In the genomic region with DNA sequence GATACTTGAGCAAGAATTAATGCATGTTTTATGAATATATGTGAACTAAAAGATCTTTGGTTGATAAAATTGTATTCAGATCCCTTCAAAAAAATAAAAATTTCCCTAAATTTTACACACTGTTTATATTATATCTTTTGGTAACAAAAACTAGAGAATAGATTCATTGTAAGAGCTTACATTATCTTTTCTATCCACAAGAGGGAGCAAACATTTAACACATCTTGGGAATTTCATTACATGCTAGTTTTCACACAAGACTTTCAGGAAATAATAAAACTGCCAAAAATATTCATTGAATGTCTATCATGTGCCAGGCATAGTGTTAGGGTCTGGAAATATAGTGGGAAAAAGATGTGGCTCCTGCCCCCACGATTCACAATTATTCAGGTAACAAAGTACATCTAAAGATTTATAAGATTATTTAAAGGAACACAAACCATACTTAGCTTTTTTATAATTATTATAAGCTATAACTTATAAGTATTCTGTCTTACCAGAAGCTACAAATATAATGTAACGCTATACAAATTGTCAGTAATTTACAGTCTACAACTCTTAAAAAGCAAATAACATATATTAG, we compare ENCODE assay signal across 8 cellular contexts. TPM values are rescaled to one million over a fixed set of nuclear protein-coding genes. Genes with fewer than 3 reads are reported as not detected.
DNase-seq lines count a peak whose midpoint lies in the region; ATAC-seq and TF ChIP-seq lines count a peak whose summit lies in the region.

No MANE protein-coding gene starts in this region.

- no peaks in the 10 kb centered on the region for H3K27me3 ChIP-seq in heart right ventricle
- H3K27me3 ChIP-seq in naive thymus-derived CD4-positive, alpha-beta T cell (ENCODE audit: control insufficient read depth in 2 of 2, insufficient read depth in 2 of 2, low read length in 2 of 2) = no peaks in the 10 kb centered on the region

- peaks cover 0 to 7% (median 0%) of the 10 kb centered on the region in 9 donors for H3K36me3 ChIP-seq in heart right ventricle
- no peaks in the 10 kb centered on the region for H3K36me3 ChIP-seq in naive thymus-derived CD4-positive, alpha-beta T cell (ENCODE audit: control insufficient read depth in 2 of 3, insufficient read depth in 3 of 3, low read length in 3 of 3)

- no peak overlapping the region for H3K4me3 Mint-ChIP-seq in naive thymus-derived CD4-positive, alpha-beta T cell

- no peak overlapping the region for H3K27ac ChIP-seq in heart right ventricle
- H3K27ac ChIP-seq in naive thymus-derived CD4-positive, alpha-beta T cell (ENCODE audit: low read depth, low read length) = no peak overlapping the region

- ATAC-seq in heart right ventricle (no peak), Right ventricle myocardium inferior (no peak), HG03196 (IDR thresholded peaks at IDR 0.05; ENCODE audit: unreplicated experiment) (no peak)
- ATAC-seq in naive thymus-derived CD4-positive, alpha-beta T cell = no peak
- ATAC-seq in stimulated activated naive CD8-positive, alpha-beta T cell treated with anti-CD3 and anti-CD28 coated beads, Interleukin-15, Interleukin-2, amounts not matched to agents 100 U/mL and 50 U/mL, for 24 hours = no peak

- DNase-seq in heart right ventricle (no peak), Right ventricle myocardium inferior (ENCODE audit: missing footprints) (no peak), NCI-H446 (lab: John Stamatoyannopoulos, UW) (peak; percentile 18 to 60), dedifferentiated amniotic fluid mesenchymal stem cell (ENCODE audit: extremely low spot score) (peak; percentile 49), GM13976 (ENCODE audit: low spot score) (no peak)
- DNase-seq in naive thymus-derived CD4-positive, alpha-beta T cell = peak in 6 of 9 donors; percentile 1 to 41 (median 28)
- no peak for DNase-seq in stimulated activated naive CD8-positive, alpha-beta T cell treated with anti-CD3 and anti-CD28 coated beads, Interleukin-15, Interleukin-2, amounts not matched to agents 100 U/mL and 50 U/mL, for 24 hours

- CTCF ChIA-PET in naive thymus-derived CD4-positive, alpha-beta T cell (lab: Charles Lee) = interaction anchor here (0.7 to 1.9 kb wide), 18 partner anchors 10 to 367 kb away, joined by 3 to 14 read pairs (median 5); a partner anchor contains a TSS

- no peak overlapping the region for H3K27ac Mint-ChIP-seq in naive thymus-derived CD4-positive, alpha-beta T cell

- in situ Hi-C loops in GM13976 (cut with MboI; ENCODE audit: low sequenced_read_pairs, unreplicated experiment) = no loop called here

- intact Hi-C loops in heart right ventricle (cut with DNase I) (loop anchor here in 7 of 10 donors (5.0 to 10.0 kb wide), 8 partner anchors 108 to 265 kb away; no protein-coding TSS in a partner anchor), Right ventricle myocardium inferior (cut with DNase I) (no loop called here)
- intact Hi-C loops in naive thymus-derived CD4-positive, alpha-beta T cell (cut with micrococcal nuclease) = loop anchor here (1.0 to 10.0 kb wide), 9 partner anchors 31 to 260 kb away; a partner anchor contains a TSS

- peaks cover 0 to 19% (median 9%) of the 10 kb centered on the region in 9 donors for H3K4me1 ChIP-seq in heart right ventricle
- H3K4me1 ChIP-seq in naive thymus-derived CD4-positive, alpha-beta T cell (ENCODE audit: control insufficient read depth in 2 of 2, insufficient read depth in 2 of 2, low read length in 2 of 2) = no peaks in the 10 kb centered on the region

- H3K27me3 Mint-ChIP-seq in naive thymus-derived CD4-positive, alpha-beta T cell = no peaks in the 10 kb centered on the region

- H3K4me1 Mint-ChIP-seq in naive thymus-derived CD4-positive, alpha-beta T cell = peaks cover 13 to 43% (median 40%) of the 10 kb centered on the region in 7 donors

- H3K9me3 ChIP-seq in heart right ventricle = peaks cover 0 to 8% (median 0%) of the 10 kb centered on the region in 11 donors
- H3K9me3 ChIP-seq in naive thymus-derived CD4-positive, alpha-beta T cell (ENCODE audit: control insufficient read depth in 2 of 3, low read length in 3 of 3) = no peaks in the 10 kb centered on the region

- POLR2A ChIA-PET in naive thymus-derived CD4-positive, alpha-beta T cell (lab: Charles Lee) = interaction anchor here (0.5 to 1.5 kb wide), 4 partner anchors 14 to 259 kb away, joined by 3 to 5 read pairs (median 4); a partner anchor contains a TSS

- peaks cover 0 to 2% (median 0%) of the 10 kb centered on the region in 11 donors for H3K9me3 Mint-ChIP-seq in naive thymus-derived CD4-positive, alpha-beta T cell

- 50 to 53% methylated on average over 2 of the region's 2 CpGs for WGBS in heart right ventricle, 2 donors

- TF ChIP-seq CTCF in heart right ventricle (IDR thresholded peaks at IDR 0.05) = peak; percentile 13 to 77 (median 59)
- TF ChIP-seq CTCF in GM13976 (IDR thresholded peaks at IDR 0.05; ENCODE audit: borderline replicate concordance, control extremely low read depth, extremely low read depth, insufficient read depth, missing control alignments) = no peak

- H3K4me3 ChIP-seq in heart right ventricle = no peak overlapping the region
- no peak overlapping the region for H3K4me3 ChIP-seq in naive thymus-derived CD4-positive, alpha-beta T cell (ENCODE audit: low read length)

- peaks cover 0 to 24% (median 18%) of the 10 kb centered on the region in 5 donors for H3K36me3 Mint-ChIP-seq in naive thymus-derived CD4-positive, alpha-beta T cell

RNA-seq across cellular contexts. Expression of a gene that starts 30.6 kb away (rescaled TPM):
- total RNA-seq in heart right ventricle (100 to 1,000 TPM in 1 of 10 donors, 10 to 100 TPM in 9; 81.4 to 102 (median 90.8) TPM), Right ventricle myocardium inferior (80.4 TPM)
- 10 to 100 TPM; 30.9 to 62.3 TPM for polyA plus RNA-seq in heart right ventricle
- total RNA-seq in naive thymus-derived CD4-positive, alpha-beta T cell = 10 to 100 TPM; 46.4 to 66.6 (median 52.5) TPM
- polyA plus RNA-seq in naive thymus-derived CD4-positive, alpha-beta T cell = 10 to 100 TPM; 36.9 to 46.1 TPM

RNA-seq across cellular contexts. Expression of a gene that starts 40.6 kb away (rescaled TPM):
- total RNA-seq in heart right ventricle (10 to 100 TPM in 9 of 10 donors, 1 to 10 TPM in 1; 8.2 to 26.3 (median 12.8) TPM), Right ventricle myocardium inferior (15.2 TPM)
- polyA plus RNA-seq in heart right ventricle = 10 to 100 TPM in 1 of 2 donors, 1 to 10 TPM in 1; 9.1 to 11.3 TPM
- total RNA-seq in naive thymus-derived CD4-positive, alpha-beta T cell = 10 to 100 TPM in 1 of 5 experiments, 1 to 10 TPM in 4; 3.3 to 40.3 (median 4.7) TPM
- 10 to 100 TPM in 1 of 2 donors, 1 to 10 TPM in 1; 8.2 to 10.2 TPM for polyA plus RNA-seq in naive thymus-derived CD4-positive, alpha-beta T cell

Comparison
In these comparisons a context has a peak if more than half of its experiments do, and no peak if none do; other contexts are left out.
1. DNase-seq: peak in NCI-H446 (2 of 2), dedifferentiated amniotic fluid mesenchymal stem cell (single experiment) and naive thymus-derived CD4-positive, alpha-beta T cell (6 of 9); none in heart right ventricle (0 of 2), Right ventricle myocardium inferior (single experiment), stimulated activated naive CD8-positive, alpha-beta T cell treated with anti-CD3 and anti-CD28 coated beads, Interleukin-15, Interleukin-2, amounts not matched to agents 100 U/mL and 50 U/mL, for 24 hours (single experiment) and GM13976 (single experiment).